Comparison of ENCODE assay signal across 9 cellular contexts in the genomic region with DNA sequence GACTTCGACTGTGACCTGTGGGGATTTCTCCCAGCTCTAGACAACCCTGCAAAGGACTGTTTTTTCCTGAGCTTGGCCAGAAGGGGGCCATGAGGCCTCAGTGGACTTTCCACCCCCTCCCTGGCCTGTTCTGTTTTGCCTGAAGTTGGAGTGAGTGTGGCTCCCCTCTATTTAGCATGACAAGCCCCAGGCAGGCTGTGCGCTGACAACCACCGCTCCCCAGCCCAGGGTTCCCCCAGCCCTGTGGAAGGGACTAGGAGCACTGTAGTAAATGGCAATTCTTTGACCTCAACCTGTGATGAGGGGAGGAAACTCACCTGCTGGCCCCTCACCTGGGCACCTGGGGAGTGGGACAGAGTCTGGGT. TPM values are rescaled to one million over a fixed set of nuclear protein-coding genes. Genes with fewer than 3 reads are reported as not detected.
DNase-seq lines count a peak whose midpoint lies in the region; ATAC-seq and TF ChIP-seq lines count a peak whose summit lies in the region.
"Had no signal": no experiment of that assay in that cellular context is flagged by ENCODE, and none has a peak within 500 bp of the region (broad histone marks: within the 10 kb centered on the region; RNA-seq: fewer than 3 reads in every experiment).

No MANE protein-coding gene starts in this region.

- no peaks in the 10 kb centered on the region for H3K4me1 Mint-ChIP-seq in activated CD4-positive, alpha-beta T cell treated with anti-CD3 and anti-CD28 coated beads for 36 hours

- POLR2A ChIA-PET in HEK293 (lab: Yijun Ruan, JAX) = interaction anchor here (1.0 to 3.7 kb wide), 2 partner anchors 18 to 25 kb away, joined by 5 to 23 read pairs; a partner anchor contains a TSS
- POLR2A ChIA-PET in activated CD4-positive, alpha-beta T cell treated with anti-CD3 and anti-CD28 coated beads for 36 hours (lab: Charles Lee) = no interaction called here

- 80 to 93% methylated on average over 3 of the region's 3 CpGs for WGBS in body of pancreas, 2 donors

- H3K36me3 ChIP-seq in HEK293 (ENCODE audit: control insufficient read depth in 2 of 2, insufficient read depth in 1 of 2, low read length in 2 of 2) = no peaks in the 10 kb centered on the region
- H3K36me3 ChIP-seq in body of pancreas (replicated peaks in 1 of 2; ENCODE audit: insufficient read depth in 1 of 2, low read depth in 2 of 2) = no peaks in the 10 kb centered on the region
- H3K36me3 ChIP-seq in tibial artery = peaks cover 0 to 15% (median 0%) of the 10 kb centered on the region in 3 donors

- CTCF ChIA-PET in HEK293 (lab: Yijun Ruan, JAX) = interaction anchor here (0.9 to 3.1 kb wide), 7 partner anchors 10 to 79 kb away, joined by 3 to 21 read pairs (median 5); a partner anchor contains a TSS
- CTCF ChIA-PET in activated CD4-positive, alpha-beta T cell treated with anti-CD3 and anti-CD28 coated beads for 36 hours (lab: Charles Lee) = interaction anchor here (1.0 kb wide), 1 partner anchor 41 kb away, joined by 3 read pairs; no protein-coding TSS in a partner anchor

- no peaks in the 10 kb centered on the region for H3K36me3 Mint-ChIP-seq in activated CD4-positive, alpha-beta T cell treated with anti-CD3 and anti-CD28 coated beads for 36 hours (ENCODE audit: low read depth)

- H3K27me3 Mint-ChIP-seq in activated CD4-positive, alpha-beta T cell treated with anti-CD3 and anti-CD28 coated beads for 36 hours = no peaks in the 10 kb centered on the region

- no peak for TF ChIP-seq POLR2A in body of pancreas (IDR thresholded peaks at IDR 0.05)

- H3K4me1 ChIP-seq in HEK293 (ENCODE audit: control insufficient read depth, insufficient read depth, low read length) (no peaks in the 10 kb centered on the region; the same call in 1 of the 2 replicates), body of pancreas (peaks cover 19% of the 10 kb centered on the region), tibial artery (peaks cover 4 to 33% (median 27%) of the 10 kb centered on the region in 4 donors)

- H3K27ac ChIP-seq in HEK293 (ENCODE audit: extremely low read depth, low read depth, low read length) (no peak overlapping the region), body of pancreas (peak overlapping the region in 2 of 4 donors; percentile 66 to 73), tibial artery (peak overlapping the region; percentile 84)

- H3K27me3 ChIP-seq in body of pancreas (no peaks in the 10 kb centered on the region), tibial artery (no peaks in the 10 kb centered on the region)

- no peak overlapping the region for H3K4me3 ChIP-seq in HEK293 (ENCODE audit: low read depth, low read length)
- no peak overlapping the region for H3K4me3 ChIP-seq in body of pancreas
- no peak overlapping the region for H3K4me3 ChIP-seq in tibial artery

- ATAC-seq in body of pancreas = peak; percentile 22
- no peak for ATAC-seq in activated CD4-positive, alpha-beta T cell treated with anti-CD3 and anti-CD28 coated beads for 36 hours
- no peak for ATAC-seq in HG02642 (IDR thresholded peaks at IDR 0.05; ENCODE audit: poor library complexity, unreplicated experiment)

- no peak overlapping the region for H3K27ac Mint-ChIP-seq in activated CD4-positive, alpha-beta T cell treated with anti-CD3 and anti-CD28 coated beads for 36 hours

- intact Hi-C loops in body of pancreas (cut with DNase I) (no loop called here), tibial artery (cut with DNase I; ENCODE audit: low total_unique reads) (no loop called here)
- intact Hi-C loops in activated CD4-positive, alpha-beta T cell treated with anti-CD3 and anti-CD28 coated beads for 36 hours (cut with DNase I, micrococcal nuclease) = no loop called here

- H3K9me3 ChIP-seq in HEK293 (ENCODE audit: control insufficient read depth, insufficient read depth, low read depth, low read length) (no peaks in the 10 kb centered on the region), body of pancreas (no peaks in the 10 kb centered on the region), tibial artery (no peaks in the 10 kb centered on the region)

- TF ChIP-seq CTCF in HEK293 (tag by site-specific recombination; IDR thresholded peaks at IDR 0.05) (peak; percentile 51; the same call in 1 of the 2 replicates), body of pancreas (IDR thresholded peaks at IDR 0.05) (peak in 1 of 7 experiments; percentile 7), tibial artery (IDR thresholded peaks at IDR 0.05) (no peak)

- H3K4me3 Mint-ChIP-seq in activated CD4-positive, alpha-beta T cell treated with anti-CD3 and anti-CD28 coated beads for 36 hours = no peak overlapping the region

- peak in 1 of 4 donors; percentile 21 for DNase-seq in body of pancreas
- DNase-seq in islet precursor cell = peak; percentile 84
- peak in 1 of 2 donors; percentile 64 for DNase-seq in tibial artery
- no peak for DNase-seq in activated CD4-positive, alpha-beta T cell treated with anti-CD3 and anti-CD28 coated beads for 36 hours
- DNase-seq in cerebellar nuclear complex (lab: John Stamatoyannopoulos, UW) = no peak
- DNase-seq: NCI-H1092; stimulated activated CD4-positive, alpha-beta T cell treated with anti-CD3 and anti-CD28 coated beads, Interleukin-4, amount 100 ng/mL, for 4 hours had no signal

- no peaks in the 10 kb centered on the region for H3K9me3 Mint-ChIP-seq in activated CD4-positive, alpha-beta T cell treated with anti-CD3 and anti-CD28 coated beads for 36 hours (ENCODE audit: low read depth)

TF ChIP-seq in HEK293, 187 proteins besides CTCF, POLR2A, EP300 and RAD21:
- TF ChIP-seq TCF7L2 (IDR thresholded peaks at IDR 0.05; ENCODE audit: borderline replicate concordance, low read depth, low read length) (no peak), ZNF16 (tag by site-specific recombination; IDR thresholded peaks at IDR 0.05; ENCODE audit: low read depth) (no peak), ZNF426 (tag by site-specific recombination; IDR thresholded peaks at IDR 0.05) (no peak), ZNF121 (tag by site-specific recombination; IDR thresholded peaks at IDR 0.05) (no peak)
- TF ChIP-seq, protein P1, sequence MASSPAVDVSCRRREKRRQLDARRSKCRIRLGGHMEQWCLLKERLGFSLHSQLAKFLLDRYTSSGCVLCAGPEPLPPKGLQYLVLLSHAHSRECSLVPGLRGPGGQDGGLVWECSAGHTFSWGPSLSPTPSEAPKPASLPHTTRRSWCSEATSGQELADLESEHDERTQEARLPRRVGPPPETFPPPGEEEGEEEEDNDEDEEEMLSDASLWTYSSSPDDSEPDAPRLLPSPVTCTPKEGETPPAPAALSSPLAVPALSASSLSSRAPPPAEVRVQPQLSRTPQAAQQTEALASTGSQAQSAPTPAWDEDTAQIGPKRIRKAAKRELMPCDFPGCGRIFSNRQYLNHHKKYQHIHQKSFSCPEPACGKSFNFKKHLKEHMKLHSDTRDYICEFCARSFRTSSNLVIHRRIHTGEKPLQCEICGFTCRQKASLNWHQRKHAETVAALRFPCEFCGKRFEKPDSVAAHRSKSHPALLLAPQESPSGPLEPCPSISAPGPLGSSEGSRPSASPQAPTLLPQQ (tag by site-specific recombination; IDR thresholded peaks at IDR 0.05) = no peak
- TF ChIP-seq, protein P2, sequence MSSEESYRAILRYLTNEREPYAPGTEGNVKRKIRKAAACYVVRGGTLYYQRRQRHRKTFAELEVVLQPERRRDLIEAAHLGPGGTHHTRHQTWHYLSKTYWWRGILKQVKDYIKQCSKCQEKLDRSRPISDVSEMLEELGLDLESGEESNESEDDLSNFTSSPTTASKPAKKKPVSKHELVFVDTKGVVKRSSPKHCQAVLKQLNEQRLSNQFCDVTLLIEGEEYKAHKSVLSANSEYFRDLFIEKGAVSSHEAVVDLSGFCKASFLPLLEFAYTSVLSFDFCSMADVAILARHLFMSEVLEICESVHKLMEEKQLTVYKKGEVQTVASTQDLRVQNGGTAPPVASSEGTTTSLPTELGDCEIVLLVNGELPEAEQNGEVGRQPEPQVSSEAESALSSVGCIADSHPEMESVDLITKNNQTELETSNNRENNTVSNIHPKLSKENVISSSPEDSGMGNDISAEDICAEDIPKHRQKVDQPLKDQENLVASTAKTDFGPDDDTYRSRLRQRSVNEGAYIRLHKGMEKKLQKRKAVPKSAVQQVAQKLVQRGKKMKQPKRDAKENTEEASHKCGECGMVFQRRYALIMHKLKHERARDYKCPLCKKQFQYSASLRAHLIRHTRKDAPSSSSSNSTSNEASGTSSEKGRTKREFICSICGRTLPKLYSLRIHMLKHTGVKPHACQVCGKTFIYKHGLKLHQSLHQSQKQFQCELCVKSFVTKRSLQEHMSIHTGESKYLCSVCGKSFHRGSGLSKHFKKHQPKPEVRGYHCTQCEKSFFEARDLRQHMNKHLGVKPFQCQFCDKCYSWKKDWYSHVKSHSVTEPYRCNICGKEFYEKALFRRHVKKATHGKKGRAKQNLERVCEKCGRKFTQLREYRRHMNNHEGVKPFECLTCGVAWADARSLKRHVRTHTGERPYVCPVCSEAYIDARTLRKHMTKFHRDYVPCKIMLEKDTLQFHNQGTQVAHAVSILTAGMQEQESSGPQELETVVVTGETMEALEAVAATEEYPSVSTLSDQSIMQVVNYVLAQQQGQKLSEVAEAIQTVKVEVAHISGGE (tag by site-specific recombination; conservative IDR thresholded peaks at IDR 0.05; ENCODE audit: low read depth) = no peak
- TF ChIP-seq, protein P3, sequence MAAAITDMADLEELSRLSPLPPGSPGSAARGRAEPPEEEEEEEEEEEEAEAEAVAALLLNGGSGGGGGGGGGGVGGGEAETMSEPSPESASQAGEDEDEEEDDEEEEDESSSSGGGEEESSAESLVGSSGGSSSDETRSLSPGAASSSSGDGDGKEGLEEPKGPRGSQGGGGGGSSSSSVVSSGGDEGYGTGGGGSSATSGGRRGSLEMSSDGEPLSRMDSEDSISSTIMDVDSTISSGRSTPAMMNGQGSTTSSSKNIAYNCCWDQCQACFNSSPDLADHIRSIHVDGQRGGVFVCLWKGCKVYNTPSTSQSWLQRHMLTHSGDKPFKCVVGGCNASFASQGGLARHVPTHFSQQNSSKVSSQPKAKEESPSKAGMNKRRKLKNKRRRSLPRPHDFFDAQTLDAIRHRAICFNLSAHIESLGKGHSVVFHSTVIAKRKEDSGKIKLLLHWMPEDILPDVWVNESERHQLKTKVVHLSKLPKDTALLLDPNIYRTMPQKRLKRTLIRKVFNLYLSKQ (tag by site-specific recombination; IDR thresholded peaks at IDR 0.05; ENCODE audit: borderline replicate concordance) = no peak

RNA-seq across cellular contexts. Expression of a gene that starts 19.3 kb away (rescaled TPM):
- 10 to 100 TPM; 10.1 to 27.7 TPM for total RNA-seq in body of pancreas
- under 1 TPM; 0.21 to 0.46 TPM for total RNA-seq in activated CD4-positive, alpha-beta T cell treated with anti-CD3 and anti-CD28 coated beads for 36 hours

Comparison
In these comparisons a context has a peak if more than half of its experiments do, and no peak if none do; other contexts are left out.
1. RNA of a gene that starts 19.3 kb away (total RNA-seq): 10.1 to 27.7 TPM in body of pancreas; 0.21 to 0.46 TPM in activated CD4-positive, alpha-beta T cell treated with anti-CD3 and anti-CD28 coated beads for 36 hours; every median in the first group is over 4 times any median in the second.